Comparison of ENCODE assay signal across 7 cellular contexts in genomic region chr21:36980280-36981048, GRCh38. TPM values are rescaled to one million over a fixed set of nuclear protein-coding genes. Genes with fewer than 3 reads are reported as not detected.
A peak's percentile ranks its signal among the peaks of the same experiment; 100 is the strongest.
DNase-seq lines count a peak whose midpoint lies in the region; ATAC-seq, FAIRE-seq and TF ChIP-seq lines count a peak whose summit lies in the region.

No MANE protein-coding gene starts in this region.

- H4K8ac ChIP-seq in H1 (ENCODE audit: extremely low read depth, insufficient read depth, low read length): peak overlapping the region; percentile 57; the same call in 1 of the 2 replicates

- 0 out of 2 replicates have a peak overlapping the region, but pooled peaks have one; percentile 1 for H2AFZ ChIP-seq in H1 (ENCODE audit: low read length)

- H3K36me3 ChIP-seq in H1 (ENCODE audit: control insufficient read depth in 2 of 4, insufficient read depth in 4 of 4, low read length in 3 of 4) (no peaks in the 10 kb centered on the region), mucosa of rectum (ENCODE audit: control insufficient read depth in 2 of 2, insufficient read depth in 2 of 2, low read length in 2 of 2) (no peaks in the 10 kb centered on the region)

- H3K56ac ChIP-seq in H1 (replicated peaks; ENCODE audit: insufficient read length, low read depth, low read length): no peak overlapping the region

- no peaks in the 10 kb centered on the region for H3K9me3 ChIP-seq in H1 (ENCODE audit: insufficient read depth in 2 of 2, low read depth in 1 of 2, low read length in 1 of 2)
- no peaks in the 10 kb centered on the region for H3K9me3 ChIP-seq in mucosa of rectum (ENCODE audit: control insufficient read depth in 2 of 2, low read length in 2 of 2)

- no peak overlapping the region for H2BK20ac ChIP-seq in H1 (ENCODE audit: low read length)

- TF ChIP-seq EP300 in H1 (IDR thresholded peaks at IDR 0.05; ENCODE audit: borderline replicate concordance in 1 of 2, low read depth in 2 of 2, low read length in 2 of 2): no peak

- TF ChIP-seq POLR2A in GM12891 (IDR thresholded peaks at IDR 0.05; ENCODE audit: low read depth, low read length) (no peak), H1 (IDR thresholded peaks at IDR 0.05; ENCODE audit: control extremely low read depth in 1 of 2, low read depth in 2 of 2, low read length in 2 of 2) (no peak)

- H4K5ac ChIP-seq in H1 (ENCODE audit: insufficient read length, low read depth, low read length): no peak overlapping the region

- H3K4me2 ChIP-seq in H1 (ENCODE audit: insufficient read depth in 1 of 2, low read depth in 2 of 2, low read length in 2 of 2): peak overlapping the region; percentile 62 to 87

- H3K79me1 ChIP-seq in H1 (ENCODE audit: low read depth, low read length): no peaks in the 10 kb centered on the region

- peak overlapping the region; percentile 92; the same call in 1 of the 2 replicates for H2BK12ac ChIP-seq in H1 (ENCODE audit: low read depth, low read length)

- H3K9ac ChIP-seq in H1 (replicated peaks in 1 of 4; ENCODE audit: extremely low read depth in 1 of 4, low read depth in 3 of 4, low read length in 3 of 4): no peak overlapping the region; a peak in 1 of 7 replicates
- H3K9ac ChIP-seq in mucosa of rectum (ENCODE audit: low read depth in 1 of 2, low read length in 2 of 2): peak overlapping the region in 1 of 2 donors; percentile 47

- TF ChIP-seq CTCF in H1 (IDR thresholded peaks at IDR 0.05; ENCODE audit: control extremely low read depth in 1 of 3, insufficient read depth in 1 of 3, low read depth in 1 of 3, low read length in 3 of 3): peak in 1 of 3 experiments; percentile 6; a peak in 1 of 4 replicates

- no peak overlapping the region for H4K91ac ChIP-seq in H1 (replicated peaks; ENCODE audit: insufficient read length, low read length)

- peak; percentile 75 for FAIRE-seq in GM12891 (lab: Jason Lieb, UNC)
- FAIRE-seq in H1 (lab: Jason Lieb, UNC): no peak

- H3K27me3 ChIP-seq in H1 (replicated peaks in 1 of 4; ENCODE audit: control insufficient read depth in 3 of 4, extremely low read depth in 1 of 4, insufficient read depth in 3 of 4, low read length in 3 of 4) (peaks cover 0 to 15% (median 6%) of the 10 kb centered on the region in 4 experiments; a peak in 5 of 7 replicates), mucosa of rectum (ENCODE audit: control insufficient read depth in 2 of 2, insufficient read depth in 2 of 2, low read length in 2 of 2) (no peaks in the 10 kb centered on the region)

- TF ChIP-seq RAD21 in H1 (IDR thresholded peaks at IDR 0.05 in 1 of 2, conservative IDR thresholded peaks at IDR 0.05 in 1 of 2; ENCODE audit: low read depth in 2 of 2, low read length in 2 of 2): no peak

- peak overlapping the region; percentile 24; the same call in 1 of the 2 replicates for H2BK5ac ChIP-seq in H1 (ENCODE audit: low read depth, low read length)

- H3K79me2 ChIP-seq in H1 (ENCODE audit: control insufficient read depth in 1 of 2, insufficient read depth in 2 of 2, low read length in 2 of 2): no peaks in the 10 kb centered on the region

- WGBS in H1 (ENCODE audit: extremely low coverage in 1 of 2, insufficient coverage in 1 of 2, insufficient read length in 1 of 2, insufficient replicate concordance in 2 of 2, low coverage in 1 of 2, low lambda C conversion rate in 2 of 2, missing lambda C conversion rate in 1 of 2), 2 experiments: 20% methylated on average over 33 of the region's 53 CpGs; no CpG with 5 or more reads in 1 of the 2 experiments

- no peak for DNase-seq in GM12891 (ENCODE audit: insufficient read length, low spot score)
- DNase-seq in NCI-H748 (lab: John Stamatoyannopoulos, UW; ENCODE audit: unreplicated experiment): peak; percentile 57
- peak in 1 of 2 experiments; percentile 65 for DNase-seq in H1 (ENCODE audit: low read depth in 1 of 2, low spot score in 2 of 2)
- no peak for DNase-seq in stimulated activated naive CD4-positive, alpha-beta T cell treated with Interleukin-2 at 50 U/mL for 16 hours (lab: John Stamatoyannopoulos, UW)
- DNase-seq in NCI-H524 treated with DMSO at 0.1 percent for 48 hours (lab: John Stamatoyannopoulos, UW): no peak

- no peak overlapping the region for H2BK120ac ChIP-seq in H1 (replicated peaks; ENCODE audit: low read depth, low read length)

- H3K4me1 ChIP-seq in H1 (replicated peaks in 1 of 4; ENCODE audit: control insufficient read depth in 3 of 4, insufficient read depth in 4 of 4, low read length in 3 of 4): peaks cover 1 to 5% (median 3%) of the 10 kb centered on the region in 4 experiments; a peak in 6 of 7 replicates
- H3K4me1 ChIP-seq in mucosa of rectum (ENCODE audit: control insufficient read depth in 2 of 2, insufficient read depth in 2 of 2, low read length in 2 of 2): peaks cover 3 to 11% of the 10 kb centered on the region in 2 donors

- CTCF ChIA-PET in H1 (lab: Charles Lee; ENCODE audit: partially characterized antibody): interaction anchor here (1.4 to 6.3 kb wide), 2 partner anchors 13 to 32 kb away, joined by 5 to 89 read pairs; no protein-coding TSS in a partner anchor

- H3K27ac ChIP-seq in H1 (ENCODE audit: low read depth, low read length): no peak overlapping the region
- H3K27ac ChIP-seq in mucosa of rectum (ENCODE audit: low read depth in 2 of 2, low read length in 2 of 2): no peak overlapping the region

- no peaks in the 10 kb centered on the region for H4K20me1 ChIP-seq in H1 (replicated peaks in 1 of 2; ENCODE audit: control insufficient read depth in 1 of 2, insufficient read depth in 2 of 2, low read length in 2 of 2)

- POLR2A ChIA-PET in H1 (lab: Charles Lee; ENCODE audit: partially characterized antibody): no interaction called here

- no peak overlapping the region for H2BK15ac ChIP-seq in H1 (ENCODE audit: low read length)

- H3K4ac ChIP-seq in H1 (replicated peaks; ENCODE audit: insufficient read length, low read depth, low read length): peak overlapping the region; percentile 80

- peak overlapping the region; percentile 30 to 63 (median 38) for H3K4me3 ChIP-seq in H1 (ENCODE audit: extremely low read depth in 1 of 4, insufficient read depth in 2 of 4, low read depth in 3 of 4, low read length in 4 of 4)
- peak overlapping the region; percentile 57 to 59 for H3K4me3 ChIP-seq in mucosa of rectum (ENCODE audit: low read length in 2 of 2)

- H3K14ac ChIP-seq in H1 (ENCODE audit: insufficient read length): no peak overlapping the region

- peaks cover 10% of the 10 kb centered on the region; the same call in 1 of the 2 replicates for H3K23me2 ChIP-seq in H1 (ENCODE audit: low read depth, low read length)

- H3K18ac ChIP-seq in H1 (ENCODE audit: extremely low read depth, low read length): peak overlapping the region; percentile 48

- H3K23ac ChIP-seq in H1 (ENCODE audit: insufficient read length): no peak overlapping the region

- H2AK5ac ChIP-seq in H1 (ENCODE audit: low read depth, low read length): no peak overlapping the region

- ATAC-seq in GM21526 (IDR thresholded peaks at IDR 0.05; ENCODE audit: low FRiP score, unreplicated experiment): no peak

TF ChIP-seq in GM12891, 5 proteins besides CTCF, POLR2A, EP300 and RAD21:
- TF ChIP-seq SPI1 (IDR thresholded peaks at IDR 0.05; ENCODE audit: low read depth, low read length) (no peak), POLR2AphosphoS5 (IDR thresholded peaks at IDR 0.05; ENCODE audit: low read depth, low read length) (no peak), TAF1 (IDR thresholded peaks at IDR 0.05; ENCODE audit: low read depth, low read length) (no peak), POU2F2 (IDR thresholded peaks at IDR 0.05; ENCODE audit: low read depth, low read length) (no peak)

TF ChIP-seq in H1, 55 proteins besides CTCF, POLR2A, EP300 and RAD21 (continues in another document):
- no peak for TF ChIP-seq YY1 (IDR thresholded peaks at IDR 0.05; ENCODE audit: low read depth, low read length)
- no peak for TF ChIP-seq GTF2F1 (IDR thresholded peaks at IDR 0.05; ENCODE audit: borderline replicate concordance, low read depth, low read length)
- TF ChIP-seq BRCA1 (IDR thresholded peaks at IDR 0.05; ENCODE audit: low read depth, low read length): no peak
- no peak for TF ChIP-seq KDM5A (IDR thresholded peaks at IDR 0.05; ENCODE audit: low read length)
- no peak for TF ChIP-seq PHF8 (conservative IDR thresholded peaks at IDR 0.05; ENCODE audit: low read depth, low read length)
- TF ChIP-seq CBX5 (IDR thresholded peaks at IDR 0.05; ENCODE audit: low read depth, low read length): no peak
- no peak for TF ChIP-seq ZNF274 (IDR thresholded peaks at IDR 0.05; ENCODE audit: borderline replicate concordance, extremely low read depth, low read length)
- TF ChIP-seq, protein P1, sequence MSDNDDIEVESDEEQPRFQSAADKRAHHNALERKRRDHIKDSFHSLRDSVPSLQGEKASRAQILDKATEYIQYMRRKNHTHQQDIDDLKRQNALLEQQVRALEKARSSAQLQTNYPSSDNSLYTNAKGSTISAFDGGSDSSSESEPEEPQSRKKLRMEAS (IDR thresholded peaks at IDR 0.05): 0 out of 2 replicates have a peak, but pooled peaks have one; percentile 25
- no peak for TF ChIP-seq NRF1 (IDR thresholded peaks at IDR 0.05; ENCODE audit: low read depth, low read length)
- no peak for TF ChIP-seq HDAC6 (IDR thresholded peaks at IDR 0.05; ENCODE audit: low read depth, low read length)
- no peak for TF ChIP-seq FOSL1 (IDR thresholded peaks at IDR 0.05; ENCODE audit: insufficient read depth, low read depth, low read length)
- TF ChIP-seq RFX5 (IDR thresholded peaks at IDR 0.05; ENCODE audit: borderline replicate concordance, low read depth, low read length): no peak

RNA-seq across cellular contexts. Expression of gene HLCS, which starts 14.0 kb away (rescaled TPM):
- 4.8 TPM for polyA plus RNA-seq in GM12891 (2012; ENCODE audit: low read depth, missing spikeins)
- total RNA-seq in H1 (2021; fragmentation: NEBNext Ultra II Directional; extraction: Animal tissue kit (Norgen Biotek cat#: 25700)): 12.2 and 14.2 TPM in 2 replicates
- polyA plus RNA-seq in H1 (2011; rRNA removed): 4.7 and 5.1 TPM in 2 replicates
- 7.1 TPM for polyA plus RNA-seq in H1 (2011; cell fraction: cytosol; rRNA removed)
- polyA plus RNA-seq in H1 (2011; cell fraction: nucleus; rRNA removed): 9.5 TPM
- polyA plus RNA-seq in H1 (2012, experiment 1 of 2): 5.7 to 7.8 TPM (median 6.9 TPM) in 4 replicates
- 0.77 TPM for polyA plus RNA-seq in H1 (2012, experiment 2 of 2)
- polyA plus RNA-seq in H1 (2013, experiment 1 of 2): 6.7 TPM
- 6.6 TPM for polyA plus RNA-seq in H1 (2013, experiment 2 of 2)
- polyA minus RNA-seq in H1 (2011; rRNA and poly(A)+ RNA removed): 15.2 and 27.6 TPM in 2 replicates
- 8.7 TPM for polyA minus RNA-seq in H1 (2011; cell fraction: cytosol; rRNA and poly(A)+ RNA removed)
- polyA minus RNA-seq in H1 (2011; cell fraction: nucleus; rRNA and poly(A)+ RNA removed): 21.5 TPM

RNA-seq across cellular contexts. Expression of gene RIPPLY3, which starts 26.0 kb away (rescaled TPM):
- polyA plus RNA-seq in GM12891 (2012; ENCODE audit: low read depth, missing spikeins): not detected
- 2.0 and 2.6 TPM in 2 replicates for total RNA-seq in H1 (2021; fragmentation: NEBNext Ultra II Directional; extraction: Animal tissue kit (Norgen Biotek cat#: 25700))
- polyA plus RNA-seq in H1 (2011; rRNA removed): 2.2 TPM in 2 replicates
- polyA plus RNA-seq in H1 (2011; cell fraction: cytosol; rRNA removed): 2.1 TPM
- polyA plus RNA-seq in H1 (2011; cell fraction: nucleus; rRNA removed): 1.3 TPM
- polyA plus RNA-seq in H1 (2012, experiment 1 of 2): 1.6 to 2.4 TPM (median 1.8 TPM) in 4 replicates
- 2.9 TPM for polyA plus RNA-seq in H1 (2012, experiment 2 of 2)
- 2.8 TPM for polyA plus RNA-seq in H1 (2013, experiment 1 of 2)
- 2.3 TPM for polyA plus RNA-seq in H1 (2013, experiment 2 of 2)
- polyA minus RNA-seq in H1 (2011; rRNA and poly(A)+ RNA removed): 0.46 and 0.76 TPM in 2 replicates
- not detected for polyA minus RNA-seq in H1 (2011; cell fraction: cytosol; rRNA and poly(A)+ RNA removed)
- polyA minus RNA-seq in H1 (2011; cell fraction: nucleus; rRNA and poly(A)+ RNA removed): 0.80 TPM
